In genomic region chr1:63693956-63694607, GRCh38 we compare ENCODE assay signal across 11 cellular contexts.
DNase-seq lines count a peak whose midpoint lies in the region; ATAC-seq and TF ChIP-seq lines count a peak whose summit lies in the region.
"Had no signal": no experiment of that assay in that cellular context is flagged by ENCODE, and none has a peak within 500 bp of the region (broad histone marks: within the 10 kb centered on the region; RNA-seq: fewer than 3 reads in every experiment).

No MANE protein-coding gene starts in this region.

- H3K79me2 ChIP-seq in Karpas-422 (ENCODE audit: low read length) = no peaks in the 10 kb centered on the region
- H3K79me2 ChIP-seq in fibroblast of lung (ENCODE audit: control insufficient read depth, insufficient read depth, low read length) = no peaks in the 10 kb centered on the region

- no peak overlapping the region for H3K27ac ChIP-seq in Karpas-422 (ENCODE audit: low read length)
- H3K27ac ChIP-seq in fibroblast of lung (ENCODE audit: insufficient read depth, low read length) = no peak overlapping the region
- H3K27ac ChIP-seq: psoas muscle had no signal

- TF ChIP-seq CTCF in fibroblast of lung (conservative IDR thresholded peaks at IDR 0.05 in 1 of 2, IDR thresholded peaks at IDR 0.05 in 1 of 2; ENCODE audit: low read depth in 1 of 2, low read length in 2 of 2) = no peak

- no peak overlapping the region for H3K9ac ChIP-seq in Karpas-422 (ENCODE audit: low read length)
- no peak overlapping the region for H3K9ac ChIP-seq in fibroblast of lung (ENCODE audit: insufficient read depth, low read length)

- H3K4me3 Mint-ChIP-seq in T-helper 17 cell = no peak overlapping the region
- H3K4me3 Mint-ChIP-seq: WTC11 had no signal

- H3K4me2 ChIP-seq in Karpas-422 (ENCODE audit: low read depth, low read length, poor library complexity, severe bottlenecking) (no peak overlapping the region), fibroblast of lung (ENCODE audit: extremely low read depth, insufficient read depth, low read length) (no peak overlapping the region)

- no peak overlapping the region for H3K4me3 ChIP-seq in Karpas-422 (ENCODE audit: low read length)
- H3K4me3 ChIP-seq in fibroblast of lung (replicated peaks in 1 of 4; ENCODE audit: control extremely low read depth in 1 of 4, insufficient read depth in 1 of 4, low read depth in 3 of 4, low read length in 4 of 4) = no peak overlapping the region
- H3K4me3 ChIP-seq: psoas muscle had no signal

- H4K20me1 ChIP-seq in Karpas-422 (ENCODE audit: insufficient read depth, low read depth, low read length) (no peaks in the 10 kb centered on the region), fibroblast of lung (ENCODE audit: control insufficient read depth, extremely low read depth, insufficient read depth, low read length) (no peaks in the 10 kb centered on the region)

- peak; percentile 68 for ATAC-seq in GM21717 (IDR thresholded peaks at IDR 0.05; ENCODE audit: unreplicated experiment)
- no peak for ATAC-seq in T-helper 17 cell
- ATAC-seq: psoas muscle, WTC11 had no signal

- H3K4me1 ChIP-seq in Karpas-422 (ENCODE audit: low read length) (no peaks in the 10 kb centered on the region), fibroblast of lung (ENCODE audit: control insufficient read depth, extremely low read depth, insufficient read depth, low read length) (no peaks in the 10 kb centered on the region)

- peaks cover 4% of the 10 kb centered on the region for H3K4me1 Mint-ChIP-seq in T-helper 17 cell

- H3K36me3 ChIP-seq in Karpas-422 (ENCODE audit: insufficient read depth, low read length) = no peaks in the 10 kb centered on the region
- no peaks in the 10 kb centered on the region for H3K36me3 ChIP-seq in fibroblast of lung (ENCODE audit: control insufficient read depth, insufficient read depth, low read length)

- no peaks in the 10 kb centered on the region for H3K36me3 Mint-ChIP-seq in T-helper 17 cell (ENCODE audit: low read depth)
- H3K36me3 Mint-ChIP-seq: WTC11 had no signal

- H3K9me3 ChIP-seq in Karpas-422 (ENCODE audit: low read length) (no peaks in the 10 kb centered on the region), fibroblast of lung (ENCODE audit: control insufficient read depth, insufficient read depth, low read depth, low read length) (no peaks in the 10 kb centered on the region), T-helper 17 cell (ENCODE audit: control insufficient read depth, low read length, poor library complexity, severe bottlenecking) (no peaks in the 10 kb centered on the region)
- H3K9me3 ChIP-seq: psoas muscle had no signal

- H3K9me2 ChIP-seq in Karpas-422 (replicated peaks; ENCODE audit: insufficient read depth, low read length) = no peaks in the 10 kb centered on the region

- no peaks in the 10 kb centered on the region for H3K27me3 Mint-ChIP-seq in T-helper 17 cell

- DNase-seq in GDM1 (lab: John Stamatoyannopoulos, UW) (peak; percentile 6), Karpas-422 (peak; percentile 43), fibroblast of lung (ENCODE audit: low read depth in 2 of 2) (peak; percentile 36 to 70), T-helper 17 cell (no peak), NCI-H82 (lab: John Stamatoyannopoulos, UW) (no peak), middle frontal gyrus (ENCODE audit: extremely low spot score, low spot score) (no peak)
- DNase-seq in stimulated activated CD4-positive, alpha-beta T cell treated with anti-CD3 and anti-CD28 coated beads, Interleukin-15, amount 100 ng/mL, for 24 hours = no peak
- DNase-seq: NCI-H2171, psoas muscle had no signal

- no peaks in the 10 kb centered on the region for H3K27me3 ChIP-seq in Karpas-422 (ENCODE audit: low read length)
- H3K27me3 ChIP-seq in fibroblast of lung (ENCODE audit: control insufficient read depth, insufficient read depth, low read length) = no peaks in the 10 kb centered on the region

- no peak overlapping the region for H3K27ac Mint-ChIP-seq in T-helper 17 cell
- H3K27ac Mint-ChIP-seq: WTC11 had no signal

- H2AFZ ChIP-seq in Karpas-422 (ENCODE audit: low read length) (no peak overlapping the region), fibroblast of lung (ENCODE audit: low read length) (no peak overlapping the region)

Comparison
In these comparisons a context has a peak if more than half of its experiments do, and no peak if none do; other contexts are left out.
1. DNase-seq: peak in GDM1 (single experiment), Karpas-422 (single experiment) and fibroblast of lung (2 of 2); none in T-helper 17 cell (0 of 3), NCI-H82 (single experiment), stimulated activated CD4-positive, alpha-beta T cell treated with anti-CD3 and anti-CD28 coated beads, Interleukin-15, amount 100 ng/mL, for 24 hours (single experiment) and middle frontal gyrus (single experiment).